ENCODE assay signal across 17 cellular contexts in genomic region chr10:60021324-60021723, GRCh38.
DNase-seq lines count a peak whose midpoint lies in the region; ATAC-seq and TF ChIP-seq lines count a peak whose summit lies in the region.
"Had no signal": no experiment of that assay in that cellular context is flagged by ENCODE, and none has a peak within 500 bp of the region (broad histone marks: within the 10 kb centered on the region; RNA-seq: fewer than 3 reads in every experiment).

No MANE protein-coding gene starts in this region.

- H3K4me3 Mint-ChIP-seq in activated CD4-positive, alpha-beta T cell treated with anti-CD3 and anti-CD28 coated beads for 36 hours, result no peak overlapping the region
- H3K4me3 Mint-ChIP-seq in activated T-helper 17 cell treated with anti-CD3 and anti-CD28 coated beads, Interleukin-2, amount 50 U/mL, for 72 hours, result no peak overlapping the region
- H3K4me3 Mint-ChIP-seq in neural progenitor cell, result no peak overlapping the region
- H3K4me3 Mint-ChIP-seq in stimulated activated effector memory CD8-positive, alpha-beta T cell treated with anti-CD3 and anti-CD28 coated beads, Interleukin-12 subunit alpha, Interleukin-12 subunit beta, amount 100 ng/mL, for 72 hours, result no peak overlapping the region
- H3K4me3 Mint-ChIP-seq: CD8-positive, alpha-beta memory T cell; GM23338 had no signal

- POLR2A ChIA-PET in activated CD4-positive, alpha-beta T cell treated with anti-CD3 and anti-CD28 coated beads for 36 hours (lab: Charles Lee), result interaction anchor here (0.6 to 0.7 kb wide), 2 partner anchors 117 to 1098 kb away, joined by 3 read pairs; no protein-coding TSS in a partner anchor

- no peaks in the 10 kb centered on the region for H3K36me3 Mint-ChIP-seq in activated CD4-positive, alpha-beta T cell treated with anti-CD3 and anti-CD28 coated beads for 36 hours (ENCODE audit: low read depth)
- H3K36me3 Mint-ChIP-seq in activated T-helper 17 cell treated with anti-CD3 and anti-CD28 coated beads, Interleukin-2, amount 50 U/mL, for 72 hours (ENCODE audit: low read depth), result no peaks in the 10 kb centered on the region
- no peaks in the 10 kb centered on the region for H3K36me3 Mint-ChIP-seq in neural progenitor cell
- no peaks in the 10 kb centered on the region for H3K36me3 Mint-ChIP-seq in stimulated activated effector memory CD8-positive, alpha-beta T cell treated with anti-CD3 and anti-CD28 coated beads, Interleukin-12 subunit alpha, Interleukin-12 subunit beta, amount 100 ng/mL, for 72 hours
- H3K36me3 Mint-ChIP-seq: CD8-positive, alpha-beta memory T cell had no signal

- no peaks in the 10 kb centered on the region for H3K9me3 ChIP-seq in neural progenitor cell (ENCODE audit: low read depth)
- H3K9me3 ChIP-seq: BLaER1 had no signal

- no peak overlapping the region for H3K4me2 ChIP-seq in neural progenitor cell
- H3K4me2 ChIP-seq: BLaER1, GM23338 had no signal

- H3K27me3 ChIP-seq in neural progenitor cell, result no peaks in the 10 kb centered on the region
- H3K27me3 ChIP-seq: BLaER1 had no signal

- H3K27ac Mint-ChIP-seq in activated CD4-positive, alpha-beta T cell treated with anti-CD3 and anti-CD28 coated beads for 36 hours, result no peak overlapping the region
- no peak overlapping the region for H3K27ac Mint-ChIP-seq in activated T-helper 17 cell treated with anti-CD3 and anti-CD28 coated beads, Interleukin-2, amount 50 U/mL, for 72 hours
- no peak overlapping the region for H3K27ac Mint-ChIP-seq in neural progenitor cell
- no peak overlapping the region for H3K27ac Mint-ChIP-seq in stimulated activated effector memory CD8-positive, alpha-beta T cell treated with anti-CD3 and anti-CD28 coated beads, Interleukin-12 subunit alpha, Interleukin-12 subunit beta, amount 100 ng/mL, for 72 hours
- H3K27ac Mint-ChIP-seq: CD8-positive, alpha-beta memory T cell; GM23338 had no signal

- no peak overlapping the region for H3K9ac ChIP-seq in neural progenitor cell
- H3K9ac ChIP-seq: BLaER1 had no signal

- CTCF ChIA-PET in activated CD4-positive, alpha-beta T cell treated with anti-CD3 and anti-CD28 coated beads for 36 hours (lab: Charles Lee), result interaction anchor here (0.9 to 1.1 kb wide), 4 partner anchors 9 to 388 kb away, joined by 3 to 4 read pairs (median 3); no protein-coding TSS in a partner anchor

- intact Hi-C loops in activated CD4-positive, alpha-beta T cell treated with anti-CD3 and anti-CD28 coated beads for 36 hours (cut with DNase I, micrococcal nuclease), result no loop called here

- H3K27ac ChIP-seq in neural progenitor cell, result no peak overlapping the region
- H3K27ac ChIP-seq: BLaER1 had no signal

- ATAC-seq in activated CD4-positive, alpha-beta T cell treated with anti-CD3 and anti-CD28 coated beads for 36 hours, result peak; percentile 58
- peak; percentile 37 for ATAC-seq in activated T-helper 17 cell treated with anti-CD3 and anti-CD28 coated beads, Interleukin-2, amount 50 U/mL, for 72 hours (replicated peaks)
- ATAC-seq in stimulated activated effector memory CD8-positive, alpha-beta T cell treated with anti-CD3 and anti-CD28 coated beads, Interleukin-12 subunit alpha, Interleukin-12 subunit beta, amount 100 ng/mL, for 72 hours, result peak; percentile 9
- no peak for ATAC-seq in stimulated activated naive CD8-positive, alpha-beta T cell treated with anti-CD3 and anti-CD28 coated beads, Interleukin-15, Interleukin-2, amounts not matched to agents 100 U/mL and 50 U/mL, for 24 hours

- H2AFZ ChIP-seq in neural progenitor cell (replicated peaks), result peak overlapping the region; percentile 15
- H2AFZ ChIP-seq: GM23338 had no signal

- no peaks in the 10 kb centered on the region for H3K9me3 Mint-ChIP-seq in activated CD4-positive, alpha-beta T cell treated with anti-CD3 and anti-CD28 coated beads for 36 hours (ENCODE audit: low read depth)
- no peaks in the 10 kb centered on the region for H3K9me3 Mint-ChIP-seq in activated T-helper 17 cell treated with anti-CD3 and anti-CD28 coated beads, Interleukin-2, amount 50 U/mL, for 72 hours
- no peaks in the 10 kb centered on the region for H3K9me3 Mint-ChIP-seq in neural progenitor cell
- H3K9me3 Mint-ChIP-seq in stimulated activated effector memory CD8-positive, alpha-beta T cell treated with anti-CD3 and anti-CD28 coated beads, Interleukin-12 subunit alpha, Interleukin-12 subunit beta, amount 100 ng/mL, for 72 hours, result no peaks in the 10 kb centered on the region
- H3K9me3 Mint-ChIP-seq: GM23338 had no signal

- no peaks in the 10 kb centered on the region for H4K20me1 ChIP-seq in neural progenitor cell (ENCODE audit: low read depth)
- H4K20me1 ChIP-seq: BLaER1 had no signal

- H3F3A ChIP-seq in neural progenitor cell (ENCODE audit: low read depth), result no peaks in the 10 kb centered on the region

- H3K36me3 ChIP-seq in neural progenitor cell, result no peaks in the 10 kb centered on the region
- H3K36me3 ChIP-seq: BLaER1 had no signal

- no peaks in the 10 kb centered on the region for H3K4me1 Mint-ChIP-seq in activated CD4-positive, alpha-beta T cell treated with anti-CD3 and anti-CD28 coated beads for 36 hours
- no peaks in the 10 kb centered on the region for H3K4me1 Mint-ChIP-seq in activated T-helper 17 cell treated with anti-CD3 and anti-CD28 coated beads, Interleukin-2, amount 50 U/mL, for 72 hours
- no peaks in the 10 kb centered on the region for H3K4me1 Mint-ChIP-seq in neural progenitor cell
- no peaks in the 10 kb centered on the region for H3K4me1 Mint-ChIP-seq in stimulated activated effector memory CD8-positive, alpha-beta T cell treated with anti-CD3 and anti-CD28 coated beads, Interleukin-12 subunit alpha, Interleukin-12 subunit beta, amount 100 ng/mL, for 72 hours
- H3K4me1 Mint-ChIP-seq: CD8-positive, alpha-beta memory T cell; GM23338 had no signal

- no peak overlapping the region for H3K4me3 ChIP-seq in neural progenitor cell
- H3K4me3 ChIP-seq: BLaER1, GM23338 had no signal

- DNase-seq in activated CD4-positive, alpha-beta T cell treated with anti-CD3 and anti-CD28 coated beads for 36 hours, result no peak
- DNase-seq in activated CD4-positive, alpha-beta T cell treated with anti-CD3 and anti-CD28 coated beads, Interleukin-2, amount 50 U/mL, for 48 hours, result no peak
- DNase-seq in neural progenitor cell (ENCODE audit: low spot score) (no peak), foreskin melanocyte (no peak)
- no peak for DNase-seq in stimulated activated effector memory CD8-positive, alpha-beta T cell treated with anti-CD3 and anti-CD28 coated beads, Interleukin-12 subunit alpha, Interleukin-12 subunit beta, amount 100 ng/mL, for 72 hours (ENCODE audit: low spot score in 2 of 2)
- no peak for DNase-seq in stimulated activated naive CD8-positive, alpha-beta T cell treated with anti-CD3 and anti-CD28 coated beads, Interleukin-15, Interleukin-2, amounts not matched to agents 100 U/mL and 50 U/mL, for 24 hours
- DNase-seq: 8988T; AML-193; Calu3; CD8-positive, alpha-beta memory T cell; DMS 273 treated with DMSO at 0.1 percent for 48 hours; DMS79 treated with DMSO at 0.1 percent for 48 hours; EL; H7 had no signal

- H3K27me3 Mint-ChIP-seq in activated CD4-positive, alpha-beta T cell treated with anti-CD3 and anti-CD28 coated beads for 36 hours, result peaks cover 7% of the 10 kb centered on the region
- H3K27me3 Mint-ChIP-seq in activated T-helper 17 cell treated with anti-CD3 and anti-CD28 coated beads, Interleukin-2, amount 50 U/mL, for 72 hours, result peaks cover 9% of the 10 kb centered on the region
- H3K27me3 Mint-ChIP-seq in neural progenitor cell (ENCODE audit: insufficient read depth, low read depth), result peaks cover 2% of the 10 kb centered on the region

- no peaks in the 10 kb centered on the region for H3K79me2 ChIP-seq in neural progenitor cell (ENCODE audit: low read depth)

- H3K4me1 ChIP-seq in neural progenitor cell, result no peaks in the 10 kb centered on the region
- H3K4me1 ChIP-seq: BLaER1 had no signal

- TF ChIP-seq CTCF in neural progenitor cell (IDR thresholded peaks at IDR 0.05), result no peak
